9 cellular contexts compared by ENCODE assay signal in genomic region chr5:45696206-45696836, GRCh38. TPM values are rescaled to one million over a fixed set of nuclear protein-coding genes. Genes with fewer than 3 reads are reported as not detected.
DNase-seq lines count a peak whose midpoint lies in the region; ATAC-seq, FAIRE-seq and TF ChIP-seq lines count a peak whose summit lies in the region.
"Had no signal": no experiment of that assay in that cellular context is flagged by ENCODE, and none has a peak within 500 bp of the region (broad histone marks: within the 10 kb centered on the region; RNA-seq: fewer than 3 reads in every experiment).

Gene HCN1 (minus strand): TSS chr5:45696380.

- H3K36me3 Mint-ChIP-seq in chondrocyte (ENCODE audit: low read depth), result peaks cover 3% of the 10 kb centered on the region

- H3K27ac ChIP-seq in RWPE2 (ENCODE audit: poor library complexity, severe bottlenecking), result no peak within 1 kb of the TSS
- no peak within 1 kb of the TSS for H3K27ac ChIP-seq in kidney (ENCODE audit: low read depth in 2 of 2, low read length in 2 of 2)

- peaks cover 9% of the 10 kb centered on the region for H3K9me3 Mint-ChIP-seq in chondrocyte (ENCODE audit: low read depth)

- H3K4me1 ChIP-seq in RWPE2 (ENCODE audit: insufficient read depth, poor library complexity, severe bottlenecking), result no peaks in the 10 kb centered on the region
- no peaks in the 10 kb centered on the region for H3K4me1 ChIP-seq in kidney (ENCODE audit: control insufficient read depth in 1 of 2, insufficient read depth in 1 of 2, low read depth in 1 of 2, low read length in 2 of 2)

- H3K9ac ChIP-seq in kidney (ENCODE audit: low read length in 2 of 2), result no peak within 1 kb of the TSS

- peak within 1 kb of the TSS; percentile 41 for H3K4me3 Mint-ChIP-seq in chondrocyte (ENCODE audit: unreplicated experiment)
- H3K4me3 Mint-ChIP-seq: activated naive CD4-positive, alpha-beta T cell treated with anti-CD3 and anti-CD28 coated beads, Interleukin-2, amount 50 U/mL, for 24 hours had no signal

- peak; percentile 90 for TF ChIP-seq CTCF in RWPE2 (IDR thresholded peaks at IDR 0.05; ENCODE audit: poor library complexity, severe bottlenecking)
- peak; percentile 82 for TF ChIP-seq CTCF in chondrocyte (IDR thresholded peaks at IDR 0.05)
- peak; percentile 62 for TF ChIP-seq CTCF in kidney (IDR thresholded peaks at IDR 0.05; ENCODE audit: borderline replicate concordance, extremely low read depth, insufficient read depth)

- intact Hi-C loops in kidney (cut with DNase I), result no loop called here

- H3K9me3 ChIP-seq in RWPE2 (ENCODE audit: severe bottlenecking) (no peaks in the 10 kb centered on the region), kidney (ENCODE audit: control insufficient read depth in 1 of 2, low read length in 2 of 2) (no peaks in the 10 kb centered on the region)

- H3K4me1 Mint-ChIP-seq in chondrocyte (ENCODE audit: low read depth), result peaks cover 7% of the 10 kb centered on the region

- peak; percentile 67 for DNase-seq in activated CD4-positive, alpha-beta T cell treated with anti-CD3 and anti-CD28 coated beads for 48 hours
- DNase-seq in activated CD4-positive, alpha-beta T cell treated with anti-CD3 and anti-CD28 coated beads for 4 hours, result no peak
- DNase-seq in RWPE2 (ENCODE audit: low spot score) (peak; percentile 78), chondrocyte (ENCODE audit: low spot score) (no peak), kidney (peak; percentile 90)
- DNase-seq in stimulated activated CD4-positive, alpha-beta T cell treated with anti-CD3 and anti-CD28 coated beads, Interleukin-15, amount 100 ng/mL, for 24 hours, result peak; percentile 68

- no peak within 1 kb of the TSS for H3K27ac Mint-ChIP-seq in chondrocyte (ENCODE audit: unreplicated experiment)
- H3K27ac Mint-ChIP-seq: activated naive CD4-positive, alpha-beta T cell treated with anti-CD3 and anti-CD28 coated beads, Interleukin-2, amount 50 U/mL, for 24 hours had no signal

- no peak for FAIRE-seq in kidney (lab: Jason Lieb, UNC)

- ATAC-seq in HG03342 (IDR thresholded peaks at IDR 0.05; ENCODE audit: unreplicated experiment), result peak; percentile 88
- peak; percentile 99 for ATAC-seq in RWPE2 (ENCODE audit: low read depth)
- ATAC-seq in HG02938 (IDR thresholded peaks at IDR 0.05; ENCODE audit: unreplicated experiment), result no peak

- peaks cover 71% of the 10 kb centered on the region for H3K27me3 ChIP-seq in RWPE2 (ENCODE audit: insufficient read depth, poor library complexity, severe bottlenecking)

- H3K4me3 ChIP-seq in RWPE2 (ENCODE audit: severe bottlenecking) (peak within 1 kb of the TSS; percentile 16), kidney (ENCODE audit: low read length in 2 of 2) (no peak within 1 kb of the TSS)

- H3K36me3 ChIP-seq in RWPE2 (ENCODE audit: low read depth) (no peaks in the 10 kb centered on the region), kidney (ENCODE audit: control insufficient read depth in 1 of 2, insufficient read depth in 2 of 2, low read length in 2 of 2) (no peaks in the 10 kb centered on the region)

- peaks cover 23% of the 10 kb centered on the region for H3K27me3 Mint-ChIP-seq in chondrocyte (ENCODE audit: low read depth)

RNA-seq across cellular contexts. Expression of gene HCN1, which starts in this region (rescaled TPM):
- total RNA-seq in chondrocyte (not detected in 3 replicates), kidney (not detected)
- polyA plus RNA-seq in kidney (ENCODE audit: insufficient read depth, low read depth, low replicate concordance), result not detected

Comparison
In these comparisons a context has a peak if more than half of its experiments do, and no peak if none do; other contexts are left out.
1. DNase-seq: peak in activated CD4-positive, alpha-beta T cell treated with anti-CD3 and anti-CD28 coated beads for 48 hours (single experiment), RWPE2 (single experiment) and stimulated activated CD4-positive, alpha-beta T cell treated with anti-CD3 and anti-CD28 coated beads, Interleukin-15, amount 100 ng/mL, for 24 hours (single experiment); none in activated CD4-positive, alpha-beta T cell treated with anti-CD3 and anti-CD28 coated beads for 4 hours (0 of 2) and chondrocyte (single experiment).
2. Peak in DNase-seq in kidney; RNA of the gene not detected or under 1 TPM.
3. Peak in every context shown above with its lines, with median percentiles within 50 percentile points of each other: CTCF ChIP-seq.